Comparison of ENCODE assay signal across 1 cellular context in genomic region chr2:42421157-42421485, GRCh38.
TF ChIP-seq lines count a peak whose summit lies in the region.

No MANE protein-coding gene starts in this region.

TF ChIP-seq in HCT116, 20 proteins besides CTCF, POLR2A, EP300 and RAD21:
- no peak for TF ChIP-seq REST (IDR thresholded peaks at IDR 0.05; ENCODE audit: low read depth)
